Comparison of ENCODE assay signal across 36 cellular contexts in genomic region chr17:13293421-13293820, GRCh38.
A peak's percentile ranks its signal among the peaks of the same experiment; 100 is the strongest.
DNase-seq lines count a peak whose midpoint lies in the region; ATAC-seq, FAIRE-seq and TF ChIP-seq lines count a peak whose summit lies in the region.
"Had no signal": no experiment of that assay in that cellular context is flagged by ENCODE, and none has a peak within 500 bp of the region (broad histone marks: within the 10 kb centered on the region; RNA-seq: fewer than 3 reads in every experiment).

No MANE protein-coding gene starts in this region.

- H3K36me3 Mint-ChIP-seq in Caco-2 (ENCODE audit: insufficient read depth, unreplicated experiment) = peaks cover 5% of the 10 kb centered on the region
- H3K36me3 Mint-ChIP-seq: CD14-positive monocyte; CD4-positive, alpha-beta memory T cell; CD4-positive, CD25-positive, alpha-beta regulatory T cell; CD8-positive, alpha-beta memory T cell; CD8-positive, alpha-beta T cell had no signal

- H3K27ac ChIP-seq in HepG2 (ENCODE audit: extremely low read length, insufficient read depth, low read length) (no peak overlapping the region), right lobe of liver (no peak overlapping the region), HEK293 (ENCODE audit: extremely low read depth, low read depth, low read length) (no peak overlapping the region), K562 (ENCODE audit: extremely low read depth, low read depth, low read length) (no peak overlapping the region), mammary epithelial cell (ENCODE audit: insufficient read depth, low read depth, low read length) (no peak overlapping the region)
- H3K27ac ChIP-seq: 22Rv1; A549; BLaER1; BLaER1 treated with 17β-estradiol and CSF1 and Interleukin-3, amounts not matched to agents 10 nM and 100 nM; C4-2B had no signal

- H2AFZ ChIP-seq in HepG2 (ENCODE audit: low read length) (no peak overlapping the region), K562 (ENCODE audit: low read depth, low read length) (no peak overlapping the region), mammary epithelial cell (ENCODE audit: low read depth, low read length) (no peak overlapping the region)

- TF ChIP-seq EP300 in HepG2 (IDR thresholded peaks at IDR 0.05; ENCODE audit: low read depth in 2 of 2, low read length in 2 of 2) (no peak), HepG2 (CRISPR knock-in tag; IDR thresholded peaks at IDR 0.05; ENCODE audit: borderline replicate concordance) (no peak), K562 (IDR thresholded peaks at IDR 0.05; ENCODE audit: low read length) (no peak)

- ATAC-seq in HepG2 (no peak), right lobe of liver (no peak), K562 (no peak), GM21423 (IDR thresholded peaks at IDR 0.05; ENCODE audit: unreplicated experiment) (no peak), Right ventricle myocardium inferior (no peak)
- ATAC-seq: A549; CD8-positive, alpha-beta T cell had no signal

- no peak for FAIRE-seq in HepG2 (lab: Jason Lieb, UNC)
- no peak for FAIRE-seq in K562 (lab: Jason Lieb, UNC)
- FAIRE-seq: A204.1, D721Med had no signal

- no peaks in the 10 kb centered on the region for H3K27me3 ChIP-seq in HepG2 (ENCODE audit: control insufficient read depth in 1 of 2, insufficient read depth in 2 of 2, low read length in 2 of 2)
- no peaks in the 10 kb centered on the region for H3K27me3 ChIP-seq in right lobe of liver
- no peaks in the 10 kb centered on the region for H3K27me3 ChIP-seq in Caco-2 (replicated peaks; ENCODE audit: control insufficient read depth, insufficient read depth, low read length)
- H3K27me3 ChIP-seq in K562 (ENCODE audit: control insufficient read depth in 2 of 2, insufficient read depth in 2 of 2, low read length in 2 of 2) = no peaks in the 10 kb centered on the region
- no peaks in the 10 kb centered on the region for H3K27me3 ChIP-seq in mammary epithelial cell (ENCODE audit: insufficient read depth, low read length)
- H3K27me3 ChIP-seq: BE2C; BLaER1; BLaER1 treated with 17β-estradiol and CSF1 and Interleukin-3, amounts not matched to agents 10 nM and 100 nM had no signal

- dilution Hi-C loops in mammary epithelial cell (cut with HindIII; ENCODE audit: low sequenced_read_pairs) = no loop called here

- peaks cover 10% of the 10 kb centered on the region; the same call in 1 of the 2 replicates for H3K4me1 ChIP-seq in HepG2 (ENCODE audit: insufficient read depth, low read length)
- no peaks in the 10 kb centered on the region for H3K4me1 ChIP-seq in right lobe of liver
- peaks cover 14% of the 10 kb centered on the region; the same call in 1 of the 2 replicates for H3K4me1 ChIP-seq in Caco-2
- no peaks in the 10 kb centered on the region for H3K4me1 ChIP-seq in HEK293 (ENCODE audit: control insufficient read depth, insufficient read depth, low read length)
- no peaks in the 10 kb centered on the region for H3K4me1 ChIP-seq in K562 (replicated peaks in 1 of 2; ENCODE audit: control insufficient read depth in 2 of 2, insufficient read depth in 2 of 2, low read length in 2 of 2)
- H3K4me1 ChIP-seq in mammary epithelial cell (ENCODE audit: insufficient read depth, low read length) = no peaks in the 10 kb centered on the region
- H3K4me1 ChIP-seq: A549; BE2C; BLaER1; BLaER1 treated with 17β-estradiol and CSF1 and Interleukin-3, amounts not matched to agents 10 nM and 100 nM had no signal

- peak overlapping the region; percentile 53 for H3K27ac Mint-ChIP-seq in Caco-2 (ENCODE audit: unreplicated experiment)
- H3K27ac Mint-ChIP-seq: B cell; CD14-positive monocyte; CD4-positive, alpha-beta memory T cell; CD4-positive, alpha-beta T cell; CD4-positive, CD25-positive, alpha-beta regulatory T cell; CD8-positive, alpha-beta memory T cell; CD8-positive, alpha-beta T cell had no signal

- H3K9me3 ChIP-seq in HepG2 (ENCODE audit: low read length) (no peaks in the 10 kb centered on the region), right lobe of liver (no peaks in the 10 kb centered on the region), Caco-2 (0 out of 2 replicates have a peak, but pooled peaks cover 3% of the 10 kb centered on the region), HEK293 (ENCODE audit: control insufficient read depth, insufficient read depth, low read depth, low read length) (no peaks in the 10 kb centered on the region), K562 (replicated peaks; ENCODE audit: control insufficient read depth, insufficient read depth, low read depth, low read length) (no peaks in the 10 kb centered on the region), mammary epithelial cell (replicated peaks; ENCODE audit: insufficient read depth, low read length) (no peaks in the 10 kb centered on the region)
- H3K9me3 ChIP-seq: A549; BE2C; BLaER1; BLaER1 treated with 17β-estradiol and CSF1 and Interleukin-3, amounts not matched to agents 10 nM and 100 nM had no signal

- H3K4me1 Mint-ChIP-seq in Caco-2 (ENCODE audit: low read depth, unreplicated experiment) = peaks cover 7% of the 10 kb centered on the region
- H3K4me1 Mint-ChIP-seq: B cell; CD14-positive monocyte; CD4-positive, alpha-beta memory T cell; CD4-positive, CD25-positive, alpha-beta regulatory T cell; CD8-positive, alpha-beta memory T cell had no signal

- H3K9ac ChIP-seq in HepG2 (ENCODE audit: insufficient read depth, low read depth, low read length) (no peak overlapping the region), K562 (ENCODE audit: insufficient read depth in 1 of 2, low read depth in 2 of 2, low read length in 2 of 2) (no peak overlapping the region), mammary epithelial cell (ENCODE audit: insufficient read depth, low read length) (no peak overlapping the region)
- H3K9ac ChIP-seq: BLaER1; BLaER1 treated with 17β-estradiol and CSF1 and Interleukin-3, amounts not matched to agents 10 nM and 100 nM had no signal

- in situ Hi-C loops in HepG2 (cut with HindIII; ENCODE audit: extremely low pct_ligation_motif_present, low pct_unique_long_range_greater_than_20kb) (no loop called here), K562 (cut with MboI) (no loop called here), mammary epithelial cell (cut with MboI; ENCODE audit: low sequenced_read_pairs in 2 of 2) (no loop called here)

- intact Hi-C loops in HepG2 (cut with micrococcal nuclease; ENCODE audit: unreplicated experiment) (no loop called here), right lobe of liver (cut with DNase I) (no loop called here), Caco-2 (cut with micrococcal nuclease; ENCODE audit: unreplicated experiment) (no loop called here), K562 (cut with micrococcal nuclease) (no loop called here), mammary epithelial cell (cut with micrococcal nuclease) (no loop called here), Right ventricle myocardium inferior (cut with DNase I) (no loop called here)

- no peak for TF ChIP-seq POLR2A in HepG2 (IDR thresholded peaks at IDR 0.05; ENCODE audit: insufficient read depth in 1 of 2, low read depth in 2 of 2, low read length in 2 of 2)
- no peak for TF ChIP-seq POLR2A in right lobe of liver (IDR thresholded peaks at IDR 0.05)
- no peak for TF ChIP-seq POLR2A in K562 (conservative IDR thresholded peaks at IDR 0.05)

- H4K20me1 ChIP-seq in HepG2 (ENCODE audit: insufficient read depth, low read length) = no peaks in the 10 kb centered on the region
- H4K20me1 ChIP-seq in K562 (replicated peaks; ENCODE audit: control insufficient read depth, insufficient read depth, low read length) = no peaks in the 10 kb centered on the region
- H4K20me1 ChIP-seq in mammary epithelial cell (ENCODE audit: insufficient read depth, low read length) = no peaks in the 10 kb centered on the region
- H4K20me1 ChIP-seq: BLaER1; BLaER1 treated with 17β-estradiol and CSF1 and Interleukin-3, amounts not matched to agents 10 nM and 100 nM had no signal

- H3K4me2 ChIP-seq in HepG2 (ENCODE audit: low read depth, low read length) (no peak overlapping the region), K562 (ENCODE audit: insufficient read depth, low read length) (no peak overlapping the region), mammary epithelial cell (ENCODE audit: insufficient read depth, low read depth, low read length) (no peak overlapping the region)
- H3K4me2 ChIP-seq: A549; BLaER1; BLaER1 treated with 17β-estradiol and CSF1 and Interleukin-3, amounts not matched to agents 10 nM and 100 nM had no signal

- DNase-seq in HepG2 (ENCODE audit: low spot score) = no peak
- no peak for DNase-seq in right lobe of liver
- no peak for DNase-seq in Caco-2
- DNase-seq in K562 (ENCODE audit: extremely low read depth in 1 of 4, low spot score in 3 of 4) = no peak
- DNase-seq in mammary epithelial cell = no peak
- no peak for DNase-seq in Right ventricle myocardium inferior (ENCODE audit: missing footprints)
- DNase-seq: 8988T; ACHN; AML-193; BE2C; C1 segment of cervical spinal cord; Calu3; CD4-positive, alpha-beta memory T cell; CD4-positive, alpha-beta T cell; CD4-positive, CD25-positive, alpha-beta regulatory T cell; CD8-positive, alpha-beta memory T cell; CD8-positive, alpha-beta T cell; COR-L47; DMS 273 treated with DMSO at 0.1 percent for 48 hours; DMS153; DMS53; DMS79; DMS79 treated with DMSO at 0.1 percent for 48 hours; DND-41; EL had no signal

- TF ChIP-seq CTCF in HepG2 (CRISPR knock-in tag; IDR thresholded peaks at IDR 0.05) = no peak
- TF ChIP-seq CTCF in right lobe of liver (IDR thresholded peaks at IDR 0.05) = no peak
- no peak for TF ChIP-seq CTCF in Caco-2 (IDR thresholded peaks at IDR 0.05; ENCODE audit: insufficient read depth in 1 of 2, low read depth in 1 of 2, low read length in 1 of 2, severe bottlenecking in 1 of 2, unreplicated experiment in 1 of 2)
- no peak for TF ChIP-seq CTCF in HEK293 (tag by site-specific recombination; IDR thresholded peaks at IDR 0.05)
- TF ChIP-seq CTCF in K562 (IDR thresholded peaks at IDR 0.05 in 2 of 3, conservative IDR thresholded peaks at IDR 0.05 in 1 of 3; ENCODE audit: insufficient read depth in 2 of 3, low read depth in 1 of 3, low read length in 3 of 3) = no peak
- TF ChIP-seq CTCF in mammary epithelial cell (conservative IDR thresholded peaks at IDR 0.05 in 1 of 2, IDR thresholded peaks at IDR 0.05 in 1 of 2; ENCODE audit: extremely low read depth in 1 of 2, insufficient read depth in 1 of 2, low read depth in 1 of 2, low read length in 2 of 2) = no peak

- H3K36me3 ChIP-seq in HepG2 (replicated peaks in 1 of 2; ENCODE audit: control insufficient read depth in 1 of 2, insufficient read depth in 2 of 2, low read length in 2 of 2) (no peaks in the 10 kb centered on the region), right lobe of liver (no peaks in the 10 kb centered on the region), Caco-2 (ENCODE audit: control insufficient read depth, insufficient read depth, low read length) (no peaks in the 10 kb centered on the region), HEK293 (ENCODE audit: control insufficient read depth in 2 of 2, insufficient read depth in 1 of 2, low read length in 2 of 2) (no peaks in the 10 kb centered on the region), K562 (ENCODE audit: control insufficient read depth, insufficient read depth, low read length) (no peaks in the 10 kb centered on the region), mammary epithelial cell (ENCODE audit: insufficient read depth, low read length) (no peaks in the 10 kb centered on the region)
- H3K36me3 ChIP-seq: BE2C; BLaER1; BLaER1 treated with 17β-estradiol and CSF1 and Interleukin-3, amounts not matched to agents 10 nM and 100 nM had no signal

- H3K4me3 Mint-ChIP-seq in Caco-2 (ENCODE audit: unreplicated experiment) = no peak overlapping the region
- H3K4me3 Mint-ChIP-seq: B cell; CD14-positive monocyte; CD4-positive, alpha-beta memory T cell; CD4-positive, alpha-beta T cell; CD4-positive, CD25-positive, alpha-beta regulatory T cell; CD8-positive, alpha-beta memory T cell; CD8-positive, alpha-beta T cell had no signal

- peaks cover 10% of the 10 kb centered on the region for H3K9me3 Mint-ChIP-seq in Caco-2 (ENCODE audit: unreplicated experiment)
- H3K9me3 Mint-ChIP-seq: CD4-positive, alpha-beta memory T cell; CD4-positive, alpha-beta T cell; CD4-positive, CD25-positive, alpha-beta regulatory T cell; CD8-positive, alpha-beta memory T cell; CD8-positive, alpha-beta T cell had no signal

- H3K79me2 ChIP-seq in HepG2 (ENCODE audit: insufficient read depth, low read length) (no peaks in the 10 kb centered on the region), K562 (ENCODE audit: control insufficient read depth, insufficient read depth, low read length) (no peaks in the 10 kb centered on the region), mammary epithelial cell (ENCODE audit: insufficient read depth, low read length) (no peaks in the 10 kb centered on the region)

- POLR2A ChIA-PET in HepG2 (lab: Yijun Ruan, JAX) = no interaction called here
- POLR2A ChIA-PET in Caco-2 (lab: Charles Lee) = no interaction called here
- POLR2A ChIA-PET in HEK293 (lab: Yijun Ruan, JAX) = no interaction called here
- POLR2A ChIA-PET in K562 (lab: Yijun Ruan, JAX) = no interaction called here

- no peak overlapping the region for H3K4me3 ChIP-seq in HepG2 (replicated peaks in 1 of 3; ENCODE audit: insufficient read depth in 1 of 3, low read depth in 2 of 3, low read length in 3 of 3)
- H3K4me3 ChIP-seq in right lobe of liver = no peak overlapping the region
- H3K4me3 ChIP-seq in Caco-2 (ENCODE audit: low read depth, low read length) = no peak overlapping the region
- no peak overlapping the region for H3K4me3 ChIP-seq in HEK293 (ENCODE audit: low read depth, low read length)
- H3K4me3 ChIP-seq in K562 = no peak overlapping the region
- no peak overlapping the region for H3K4me3 ChIP-seq in mammary epithelial cell (replicated peaks in 1 of 3; ENCODE audit: insufficient read depth in 1 of 3, low read depth in 2 of 3, low read length in 3 of 3)
- H3K4me3 ChIP-seq: A549; BLaER1; BLaER1 treated with 17β-estradiol and CSF1 and Interleukin-3, amounts not matched to agents 10 nM and 100 nM had no signal

- no peak for TF ChIP-seq RAD21 in HepG2 (CRISPR knock-in tag; IDR thresholded peaks at IDR 0.05)
- TF ChIP-seq RAD21 in K562 (CRISPR knock-in tag; conservative IDR thresholded peaks at IDR 0.05 in 1 of 2, IDR thresholded peaks at IDR 0.05 in 1 of 2) = no peak

- BruUV-seq in HepG2 (replicated peaks; lab: Mats Ljungman, UMichigan) (no TSS peak), Caco-2 (replicated peaks; lab: Mats Ljungman, UMichigan) (no TSS peak), K562 (replicated peaks; lab: Mats Ljungman, UMichigan) (no TSS peak), mammary epithelial cell (replicated peaks; lab: Mats Ljungman, UMichigan) (no TSS peak)

- no peaks in the 10 kb centered on the region for H3K9me1 ChIP-seq in K562 (ENCODE audit: control insufficient read depth, insufficient read depth, low read length)

- H3K27me3 Mint-ChIP-seq in Caco-2 (ENCODE audit: insufficient read depth, unreplicated experiment) = no peaks in the 10 kb centered on the region
- H3K27me3 Mint-ChIP-seq: B cell; CD4-positive, alpha-beta T cell; CD4-positive, CD25-positive, alpha-beta regulatory T cell had no signal

- CTCF ChIA-PET in HepG2 (lab: Yijun Ruan, JAX; ENCODE audit: low intra/inter-chr PET ratio, low total read pairs) = no interaction called here
- CTCF ChIA-PET in Caco-2 (lab: Charles Lee) = no interaction called here
- CTCF ChIA-PET in HEK293 (lab: Yijun Ruan, JAX) = no interaction called here
- CTCF ChIA-PET in K562 (lab: Yijun Ruan, JAX; ENCODE audit: low intra/inter-chr PET ratio) = no interaction called here
- CTCF ChIA-PET in mammary epithelial cell (lab: Charles Lee; ENCODE audit: low non-redundant PET) = no interaction called here

Comparison
In these comparisons a context has a peak if more than half of its experiments do, and no peak if none do; other contexts are left out.
1. Of the 241 proteins assayed by ChIP-seq in both HepG2 and K562: peak only in HepG2: HNRNPK, SRSF9 and U2AF2; only in K562: ZNF512; in both: none; in neither: 237.